Comparison of ENCODE assay signal across 19 cellular contexts in genomic region chr5:59773286-59773685, GRCh38.
DNase-seq lines count a peak whose midpoint lies in the region; ATAC-seq, FAIRE-seq and TF ChIP-seq lines count a peak whose summit lies in the region.
"Had no signal": no experiment of that assay in that cellular context is flagged by ENCODE, and none has a peak within 500 bp of the region (broad histone marks: within the 10 kb centered on the region; RNA-seq: fewer than 3 reads in every experiment).

No MANE protein-coding gene starts in this region.

- H3K27ac Mint-ChIP-seq in astrocyte (ENCODE audit: unreplicated experiment) = no peak overlapping the region
- H3K27ac Mint-ChIP-seq: CD4-positive, CD25-positive, alpha-beta regulatory T cell had no signal

- H3K4me3 ChIP-seq in astrocyte (ENCODE audit: insufficient read depth, low read depth, low read length) = no peak overlapping the region

- H3K4me1 Mint-ChIP-seq in astrocyte (ENCODE audit: low read depth, unreplicated experiment) = peaks cover 14% of the 10 kb centered on the region

- no peaks in the 10 kb centered on the region for H3K36me3 ChIP-seq in astrocyte (ENCODE audit: insufficient read depth, low read length)

- FAIRE-seq in astrocyte (lab: Jason Lieb, UNC) = no peak
- FAIRE-seq: G401.6, GM12891, GM19239 had no signal

- no peaks in the 10 kb centered on the region for H3K9me3 ChIP-seq in astrocyte (ENCODE audit: insufficient read depth, low read depth, low read length)

- H4K20me1 ChIP-seq in astrocyte (ENCODE audit: insufficient read depth, low read length) = no peaks in the 10 kb centered on the region

- peak; percentile 40 for DNase-seq in Daoy (ENCODE audit: low read depth)
- peak; percentile 58 for DNase-seq in LoVo (ENCODE audit: low spot score)
- peak; percentile 41 for DNase-seq in astrocyte (ENCODE audit: low read depth)
- peak; percentile 65 for DNase-seq in iris pigment epithelial cell (ENCODE audit: low read depth)
- DNase-seq in inferior parietal cortex (ENCODE audit: extremely low spot score) = no peak
- DNase-seq in hypothalamus (lab: John Stamatoyannopoulos, UW) = no peak
- DNase-seq in NCI-H2081 (lab: John Stamatoyannopoulos, UW) = no peak
- DNase-seq: AML-193; CD4-positive, CD25-positive, alpha-beta regulatory T cell; DMS53; Karpas-422; NCI-H1417 treated with DMSO at 0.1 percent for 48 hours; NCI-H2029; NCI-H510A treated with DMSO at 0.1 percent for 48 hours; RPMI8226 had no signal

- no peak overlapping the region for H3K4me2 ChIP-seq in astrocyte (ENCODE audit: low read length)

- no peak overlapping the region for H3K4me3 Mint-ChIP-seq in astrocyte (ENCODE audit: unreplicated experiment)
- H3K4me3 Mint-ChIP-seq: CD4-positive, CD25-positive, alpha-beta regulatory T cell had no signal

- no peaks in the 10 kb centered on the region for H3K36me3 Mint-ChIP-seq in astrocyte (ENCODE audit: low read depth, unreplicated experiment)
- H3K36me3 Mint-ChIP-seq: CD4-positive, CD25-positive, alpha-beta regulatory T cell had no signal

- no peak for ATAC-seq in HG03432 (IDR thresholded peaks at IDR 0.05; ENCODE audit: unreplicated experiment)

- H3K27ac ChIP-seq in astrocyte (ENCODE audit: low read depth, low read length) = no peak overlapping the region

- no peak for TF ChIP-seq CTCF in astrocyte (IDR thresholded peaks at IDR 0.05; ENCODE audit: insufficient read depth, low read depth, low read length)

- no peak overlapping the region for H2AFZ ChIP-seq in astrocyte (ENCODE audit: low read depth, low read length)

- H3K79me2 ChIP-seq in astrocyte (ENCODE audit: insufficient read depth, low read length) = no peaks in the 10 kb centered on the region

- no peaks in the 10 kb centered on the region for H3K27me3 Mint-ChIP-seq in astrocyte (ENCODE audit: low read depth, unreplicated experiment)

- H3K4me1 ChIP-seq in astrocyte (ENCODE audit: insufficient read depth, low read length) = peaks cover 7% of the 10 kb centered on the region

- no peaks in the 10 kb centered on the region for H3K9me3 Mint-ChIP-seq in astrocyte (ENCODE audit: unreplicated experiment)
- H3K9me3 Mint-ChIP-seq: CD4-positive, CD25-positive, alpha-beta regulatory T cell had no signal

- H3K27me3 ChIP-seq in astrocyte (ENCODE audit: insufficient read depth, low read length) = no peaks in the 10 kb centered on the region

- H3K9ac ChIP-seq in astrocyte (ENCODE audit: low read length) = no peak overlapping the region

Comparison
In these comparisons a context has a peak if more than half of its experiments do, and no peak if none do; other contexts are left out.
1. DNase-seq: peak in Daoy (single experiment), LoVo (single experiment), astrocyte (single experiment) and iris pigment epithelial cell (single experiment); none in inferior parietal cortex (single experiment), hypothalamus (0 of 51) and NCI-H2081 (0 of 2).